10 cellular contexts compared by ENCODE assay signal in genomic region chr20:10696650-10697049, GRCh38.
A peak's percentile ranks its signal among the peaks of the same experiment; 100 is the strongest.
DNase-seq lines count a peak whose midpoint lies in the region; ATAC-seq and TF ChIP-seq lines count a peak whose summit lies in the region.
"Had no signal": no experiment of that assay in that cellular context is flagged by ENCODE, and none has a peak within 500 bp of the region (broad histone marks: within the 10 kb centered on the region; RNA-seq: fewer than 3 reads in every experiment).

No MANE protein-coding gene starts in this region.

- H3K9me3 Mint-ChIP-seq in nephron progenitor cell: no peaks in the 10 kb centered on the region
- H3K9me3 Mint-ChIP-seq: activated naive CD4-positive, alpha-beta T cell treated with anti-CD3 and anti-CD28 coated beads, Interleukin-2, amount 50 U/mL, for 72 hours had no signal

- DNase-seq in NCI-H82 (lab: John Stamatoyannopoulos, UW): peak; percentile 19
- DNase-seq in NCI-H82 treated with DMSO at 0.1 percent for 48 hours (lab: John Stamatoyannopoulos, UW; ENCODE audit: unreplicated experiment): no peak
- no peak for DNase-seq in astrocyte of the cerebellum (ENCODE audit: low read depth)
- peak; percentile 19 for DNase-seq in nephron progenitor cell
- no peak for DNase-seq in midbrain (lab: John Stamatoyannopoulos, UW)
- DNase-seq: NCI-H345 had no signal

- peaks cover 26% of the 10 kb centered on the region for H3K4me1 Mint-ChIP-seq in nephron progenitor cell

- no peaks in the 10 kb centered on the region for H3K36me3 Mint-ChIP-seq in nephron progenitor cell (ENCODE audit: low read depth)
- H3K36me3 Mint-ChIP-seq: activated naive CD4-positive, alpha-beta T cell treated with anti-CD3 and anti-CD28 coated beads, Interleukin-2, amount 50 U/mL, for 72 hours had no signal

- H3K4me3 Mint-ChIP-seq in nephron progenitor cell: no peak overlapping the region

- in situ Hi-C loops in astrocyte of the cerebellum (cut with HindIII; ENCODE audit: low sequenced_read_pairs): no loop called here

- TF ChIP-seq CTCF in astrocyte of the cerebellum (IDR thresholded peaks at IDR 0.05; ENCODE audit: low read depth, low read length, missing control alignments): peak; percentile 49
- peak; percentile 47 for TF ChIP-seq CTCF in nephron progenitor cell (IDR thresholded peaks at IDR 0.05)

- no peaks in the 10 kb centered on the region for H3K27me3 Mint-ChIP-seq in nephron progenitor cell (ENCODE audit: low read depth, poor library complexity)

- ATAC-seq in HG03159 (IDR thresholded peaks at IDR 0.05; ENCODE audit: unreplicated experiment): peak; percentile 63
- ATAC-seq in HG03097 (IDR thresholded peaks at IDR 0.05; ENCODE audit: low FRiP score, unreplicated experiment): no peak
- no peak for ATAC-seq in HG03521 (IDR thresholded peaks at IDR 0.05; ENCODE audit: unreplicated experiment)
- ATAC-seq: activated naive CD4-positive, alpha-beta T cell treated with anti-CD3 and anti-CD28 coated beads, Interleukin-2, amount 50 U/mL, for 72 hours had no signal

- no peak overlapping the region for H3K27ac Mint-ChIP-seq in nephron progenitor cell
- H3K27ac Mint-ChIP-seq: activated naive CD4-positive, alpha-beta T cell treated with anti-CD3 and anti-CD28 coated beads, Interleukin-2, amount 50 U/mL, for 72 hours had no signal

- no peak overlapping the region for H3K4me3 ChIP-seq in astrocyte of the cerebellum (ENCODE audit: low read depth, low read length)

Comparison
In these comparisons a context has a peak if more than half of its experiments do, and no peak if none do; other contexts are left out.
1. DNase-seq: peak in NCI-H82 (single experiment) and nephron progenitor cell (single experiment); none in NCI-H82 treated with DMSO at 0.1 percent for 48 hours (single experiment), astrocyte of the cerebellum (single experiment) and midbrain (single experiment).